Comparison of ENCODE assay signal across 1 cellular context in genomic region chr6:111483736-111484654, GRCh38.
TF ChIP-seq lines count a peak whose summit lies in the region.

No MANE protein-coding gene starts in this region.

TF ChIP-seq in SK-N-SH, 30 proteins besides CTCF, POLR2A, EP300 and RAD21 (continued from another document):
- peak; percentile 12; the same call in 1 of the 2 replicates for TF ChIP-seq REST (IDR thresholded peaks at IDR 0.05; ENCODE audit: low read depth, low read length)
- TF ChIP-seq USF1 (IDR thresholded peaks at IDR 0.05; ENCODE audit: borderline replicate concordance, low read depth), result peak; percentile 37; the same call in 1 of the 2 replicates
- TF ChIP-seq TAF1 (IDR thresholded peaks at IDR 0.05; ENCODE audit: borderline replicate concordance, low read depth, low read length), result peak; percentile 63
- TF ChIP-seq POLR2AphosphoS5 (IDR thresholded peaks at IDR 0.05; ENCODE audit: low read depth, low read length), result peak; percentile 94
- TF ChIP-seq SIN3A (IDR thresholded peaks at IDR 0.05; ENCODE audit: borderline replicate concordance, low read depth, low read length), result peak; percentile 41; the same call in 1 of the 2 replicates
- TF ChIP-seq EZH2phosphoT487 (IDR thresholded peaks at IDR 0.05; ENCODE audit: borderline replicate concordance, low read depth), result no peak
- 0 out of 2 replicates have a peak, but pooled peaks have one; percentile 19 for TF ChIP-seq SMC3 (IDR thresholded peaks at IDR 0.05; ENCODE audit: low read depth, low read length)
- no peak; the same call in 1 of the 2 replicates for TF ChIP-seq ZBTB33 (IDR thresholded peaks at IDR 0.05; ENCODE audit: borderline replicate concordance, low read depth)
- TF ChIP-seq FOXJ3 (CRISPR knock-in tag; IDR thresholded peaks at IDR 0.05), result no peak
- peak; percentile 10 for TF ChIP-seq CHD2 (IDR thresholded peaks at IDR 0.05; ENCODE audit: low read length, partially characterized antibody)
- TF ChIP-seq GABPA (IDR thresholded peaks at IDR 0.05; ENCODE audit: low read depth), result no peak; the same call in 1 of the 2 replicates
- no peak; the same call in 1 of the 2 replicates for TF ChIP-seq FOSL2 (IDR thresholded peaks at IDR 0.05; ENCODE audit: borderline replicate concordance, low read depth)
- TF ChIP-seq FOXM1 (IDR thresholded peaks at IDR 0.05; ENCODE audit: low read depth), result no peak
- no peak for TF ChIP-seq JUND (IDR thresholded peaks at IDR 0.05)
- no peak for TF ChIP-seq RXRA (IDR thresholded peaks at IDR 0.05; ENCODE audit: borderline replicate concordance, low read depth)
- TF ChIP-seq YY1 (IDR thresholded peaks at IDR 0.05; ENCODE audit: low read depth), result no peak
- TF ChIP-seq RFX5 (IDR thresholded peaks at IDR 0.05; ENCODE audit: low read length), result no peak
TF ChIP-seq in SK-N-SH: peak in this region for 11.
